Comparison of ENCODE assay signal across 8 cellular contexts in the genomic region with DNA sequence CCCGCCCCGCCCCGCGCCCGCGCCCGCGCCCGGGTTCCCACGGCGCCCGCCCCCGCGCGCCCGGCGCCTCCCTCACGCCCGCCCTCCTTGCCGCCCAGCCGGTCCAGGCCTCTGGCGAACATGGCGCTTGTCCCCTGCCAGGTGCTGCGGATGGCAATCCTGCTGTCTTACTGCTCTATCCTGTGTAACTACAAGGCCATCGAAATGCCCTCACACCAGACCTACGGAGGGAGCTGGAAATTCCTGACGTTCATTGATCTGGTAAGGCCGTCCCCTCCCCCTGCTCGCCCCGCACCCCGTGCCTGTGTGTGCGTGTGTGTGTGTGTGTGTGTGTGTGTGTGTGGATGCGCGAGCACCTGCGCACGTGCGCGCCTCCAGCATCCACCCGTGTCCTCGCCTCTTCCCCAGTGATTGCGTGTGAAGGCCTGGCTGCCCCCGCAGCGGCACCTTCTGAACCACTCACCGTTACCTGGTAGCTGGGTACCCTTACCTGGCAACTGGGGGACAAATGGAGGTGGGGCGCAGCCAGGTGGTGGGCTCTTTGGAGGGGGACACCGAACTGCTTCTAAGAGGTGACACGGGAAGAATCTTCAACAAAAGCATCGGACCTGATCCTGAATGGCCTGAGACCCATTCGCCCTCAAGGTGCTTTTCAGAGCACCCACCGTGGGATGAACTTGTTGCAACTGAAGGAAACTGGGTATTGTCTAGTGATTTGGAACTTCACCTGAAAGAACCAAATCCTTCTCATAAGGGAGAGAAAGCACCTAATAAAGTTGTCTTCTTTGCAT. TPM values are rescaled to one million over a fixed set of nuclear protein-coding genes. Genes with fewer than 3 reads are reported as not detected.
DNase-seq lines count a peak whose midpoint lies in the region; ATAC-seq, FAIRE-seq and TF ChIP-seq lines count a peak whose summit lies in the region.

Gene AIG1, plus strand, starts transcription at position 84 of the 791 bp plus-strand sequence. Its CDS starts 37 bp downstream, at position 121.

- H3K4me3 ChIP-seq in endothelial cell of umbilical vein (replicated peaks in 1 of 3; ENCODE audit: insufficient read depth in 1 of 3, low read depth in 1 of 3, low read length in 3 of 3), result peak within 1 kb of the TSS; percentile 67 to 76 (median 74)
- H3K4me3 ChIP-seq in naive thymus-derived CD4-positive, alpha-beta T cell (ENCODE audit: low read length), result peak within 1 kb of the TSS; percentile 73

- POLR2A ChIA-PET in endothelial cell of umbilical vein (lab: Charles Lee), result no interaction called here
- POLR2A ChIA-PET in naive thymus-derived CD4-positive, alpha-beta T cell (lab: Charles Lee), result interaction anchor here (0.5 to 1.1 kb wide), 3 partner anchors 28 to 389 kb away, joined by 3 to 5 read pairs (median 5); partner anchors contain the start of genes ADAT2 and PEX3

- peak within 1 kb of the TSS; percentile 96 for H3K9ac ChIP-seq in endothelial cell of umbilical vein (replicated peaks; ENCODE audit: extremely low read depth, insufficient read depth, low read length)

- BruUV-seq in endothelial cell of umbilical vein (replicated peaks; lab: Mats Ljungman, UMichigan), result TSS peak; percentile 49

- H3K36me3 Mint-ChIP-seq in naive thymus-derived CD4-positive, alpha-beta T cell, result peaks cover 0 to 3% (median 0%) of the 10 kb centered on the region in 5 donors
- no peaks in the 10 kb centered on the region for H3K36me3 Mint-ChIP-seq in stimulated activated memory B cell treated with anti-CD40 and anti-IgM and Interleukin-4, amounts not matched to agents 10 μg/mL and 1 μg/mL and 100 μg/mL, for 72 hours

- H3K9me3 Mint-ChIP-seq in naive thymus-derived CD4-positive, alpha-beta T cell, result peaks cover 0 to 4% (median 0%) of the 10 kb centered on the region in 11 donors
- H3K9me3 Mint-ChIP-seq in stimulated activated memory B cell treated with anti-CD40 and anti-IgM and Interleukin-4, amounts not matched to agents 10 μg/mL and 1 μg/mL and 100 μg/mL, for 72 hours, result no peaks in the 10 kb centered on the region

- peak within 1 kb of the TSS; percentile 92 to 98 (median 96) for H3K27ac Mint-ChIP-seq in naive thymus-derived CD4-positive, alpha-beta T cell
- peak within 1 kb of the TSS; percentile 97 for H3K27ac Mint-ChIP-seq in stimulated activated memory B cell treated with anti-CD40 and anti-IgM and Interleukin-4, amounts not matched to agents 10 μg/mL and 1 μg/mL and 100 μg/mL, for 72 hours

- peak within 1 kb of the TSS; percentile 91 to 98 (median 96) for H3K4me3 Mint-ChIP-seq in naive thymus-derived CD4-positive, alpha-beta T cell
- peak within 1 kb of the TSS; percentile 96 for H3K4me3 Mint-ChIP-seq in stimulated activated memory B cell treated with anti-CD40 and anti-IgM and Interleukin-4, amounts not matched to agents 10 μg/mL and 1 μg/mL and 100 μg/mL, for 72 hours

- no peaks in the 10 kb centered on the region for H3K27me3 Mint-ChIP-seq in naive thymus-derived CD4-positive, alpha-beta T cell
- H3K27me3 Mint-ChIP-seq in stimulated activated memory B cell treated with anti-CD40 and anti-IgM and Interleukin-4, amounts not matched to agents 10 μg/mL and 1 μg/mL and 100 μg/mL, for 72 hours, result no peaks in the 10 kb centered on the region

- H2AFZ ChIP-seq in endothelial cell of umbilical vein (ENCODE audit: low read depth, low read length), result peak within 1 kb of the TSS; percentile 94

- peak; percentile 67 for TF ChIP-seq POLR2A in endothelial cell of umbilical vein (IDR thresholded peaks at IDR 0.05; ENCODE audit: low read depth, low read length)

- DNase-seq in NCI-H2107 treated with DMSO at 0.1 percent for 48 hours (lab: John Stamatoyannopoulos, UW; ENCODE audit: unreplicated experiment) (peak; percentile 35), endothelial cell of umbilical vein (ENCODE audit: low read depth, low spot score) (peak; percentile 63), glomerular visceral epithelial cell (ENCODE audit: extremely low spot score) (no peak)
- DNase-seq in activated CD8-positive, alpha-beta memory T cell treated with anti-CD3 and anti-CD28 coated beads, Interleukin-2, amount 50 U/mL, for 48 hours, result peak; percentile 82
- DNase-seq in naive thymus-derived CD4-positive, alpha-beta T cell, result peak; percentile 56 to 77 (median 71)

- ATAC-seq in GM18520 (IDR thresholded peaks at IDR 0.05; ENCODE audit: unreplicated experiment), result peak; percentile 49
- peak; percentile 73 for ATAC-seq in HG02763 (IDR thresholded peaks at IDR 0.05; ENCODE audit: unreplicated experiment)
- peak; percentile 52 for ATAC-seq in naive thymus-derived CD4-positive, alpha-beta T cell
- ATAC-seq in stimulated activated memory B cell treated with anti-CD40 and anti-IgM and Interleukin-4, amounts not matched to agents 10 μg/mL and 1 μg/mL and 100 μg/mL, for 72 hours, result peak; percentile 87

- intact Hi-C loops in endothelial cell of umbilical vein (cut with micrococcal nuclease), result loop anchor here (1.0 to 10.0 kb wide), 5 partner anchors 115 to 368 kb away; no protein-coding TSS in a partner anchor
- intact Hi-C loops in naive thymus-derived CD4-positive, alpha-beta T cell (cut with micrococcal nuclease), result loop anchor here (1.0 to 10.0 kb wide), 11 partner anchors 37 to 1034 kb away; partner anchors contain the start of genes ADAT2 (in 2 of the 2), PEX3 (in 2 of the 2), FUCA2 (in 1 of the 2) and LTV1 (in 1 of the 2)

- peak within 1 kb of the TSS; percentile 77 for H3K4me2 ChIP-seq in endothelial cell of umbilical vein (ENCODE audit: insufficient read depth, low read length)

- H3K27ac ChIP-seq in endothelial cell of umbilical vein (ENCODE audit: insufficient read depth, low read depth, low read length), result peak within 1 kb of the TSS; percentile 83
- H3K27ac ChIP-seq in naive thymus-derived CD4-positive, alpha-beta T cell (ENCODE audit: low read depth, low read length), result peak within 1 kb of the TSS; percentile 79

- peaks cover 10% of the 10 kb centered on the region for H3K4me1 ChIP-seq in endothelial cell of umbilical vein (ENCODE audit: control insufficient read depth, extremely low read depth, insufficient read depth, low read length)
- peaks cover 8% of the 10 kb centered on the region in 2 donors for H3K4me1 ChIP-seq in naive thymus-derived CD4-positive, alpha-beta T cell (ENCODE audit: control insufficient read depth in 2 of 2, insufficient read depth in 2 of 2, low read length in 2 of 2)

- H3K4me1 Mint-ChIP-seq in naive thymus-derived CD4-positive, alpha-beta T cell, result peaks cover 16 to 34% (median 28%) of the 10 kb centered on the region in 7 donors
- H3K4me1 Mint-ChIP-seq in stimulated activated memory B cell treated with anti-CD40 and anti-IgM and Interleukin-4, amounts not matched to agents 10 μg/mL and 1 μg/mL and 100 μg/mL, for 72 hours, result peaks cover 32% of the 10 kb centered on the region

- dilution Hi-C loops in endothelial cell of umbilical vein (cut with MboI; ENCODE audit: extremely low pct_ligation_motif_present, low sequenced_read_pairs), result no loop called here

- no peaks in the 10 kb centered on the region for H3K9me1 ChIP-seq in endothelial cell of umbilical vein (replicated peaks; ENCODE audit: control insufficient read depth, extremely low read depth, insufficient read depth, low read length)

- FAIRE-seq in endothelial cell of umbilical vein (lab: Jason Lieb, UNC), result no peak

- CTCF ChIA-PET in endothelial cell of umbilical vein (lab: Charles Lee), result interaction anchor here (2.7 kb wide), 1 partner anchor 277 kb away, joined by 7 read pairs; no protein-coding TSS in a partner anchor
- CTCF ChIA-PET in naive thymus-derived CD4-positive, alpha-beta T cell (lab: Charles Lee), result interaction anchor here (0.8 to 1.6 kb wide), 3 partner anchors 13 to 162 kb away, joined by 3 to 4 read pairs (median 3); no protein-coding TSS in a partner anchor

- no peaks in the 10 kb centered on the region for H4K20me1 ChIP-seq in endothelial cell of umbilical vein (replicated peaks; ENCODE audit: control insufficient read depth, extremely low read depth, insufficient read depth, low read length)

- H3K79me2 ChIP-seq in endothelial cell of umbilical vein (ENCODE audit: control insufficient read depth, insufficient read depth, low read length), result no peaks in the 10 kb centered on the region

- TF ChIP-seq CTCF in endothelial cell of umbilical vein (IDR thresholded peaks at IDR 0.05; ENCODE audit: extremely low read depth in 1 of 2, insufficient read depth in 1 of 2, low read depth in 1 of 2, low read length in 2 of 2), result no peak

- H3K27me3 ChIP-seq in endothelial cell of umbilical vein (ENCODE audit: control insufficient read depth in 2 of 2, insufficient read depth in 2 of 2, low read length in 2 of 2), result no peaks in the 10 kb centered on the region
- H3K27me3 ChIP-seq in naive thymus-derived CD4-positive, alpha-beta T cell (ENCODE audit: control insufficient read depth in 2 of 2, insufficient read depth in 2 of 2, low read length in 2 of 2), result no peaks in the 10 kb centered on the region

- no peaks in the 10 kb centered on the region for H3K9me3 ChIP-seq in endothelial cell of umbilical vein (replicated peaks; ENCODE audit: control insufficient read depth, insufficient read depth, low read length)
- no peaks in the 10 kb centered on the region for H3K9me3 ChIP-seq in naive thymus-derived CD4-positive, alpha-beta T cell (ENCODE audit: control insufficient read depth in 2 of 3, low read length in 3 of 3)

- no peaks in the 10 kb centered on the region for H3K36me3 ChIP-seq in endothelial cell of umbilical vein (ENCODE audit: control insufficient read depth in 2 of 2, extremely low read depth in 1 of 2, insufficient read depth in 2 of 2, low read length in 2 of 2)
- peaks cover 0 to 4% (median 0%) of the 10 kb centered on the region in 3 experiments for H3K36me3 ChIP-seq in naive thymus-derived CD4-positive, alpha-beta T cell (ENCODE audit: control insufficient read depth in 2 of 3, insufficient read depth in 3 of 3, low read length in 3 of 3)

TF ChIP-seq in endothelial cell of umbilical vein, 7 proteins besides CTCF, POLR2A, EP300 and RAD21:
- TF ChIP-seq JUN (IDR thresholded peaks at IDR 0.05; ENCODE audit: borderline replicate concordance, insufficient read depth, insufficient read length, low read depth) (no peak), POLR2AphosphoS5 (IDR thresholded peaks at IDR 0.05; ENCODE audit: insufficient read depth, low read depth, low read length) (peak; percentile 62)

RNA-seq across cellular contexts. Expression of gene AIG1, which starts in this region (rescaled TPM):
- total RNA-seq in endothelial cell of umbilical vein, result 17.7 and 18.2 TPM in 2 replicates
- polyA plus RNA-seq in endothelial cell of umbilical vein, result 20.8 and 22.7 TPM in 2 replicates
- 16.0 and 19.1 TPM in 2 replicates for polyA plus RNA-seq in endothelial cell of umbilical vein (2011; cell fraction: cytosol; rRNA removed)
- polyA plus RNA-seq in endothelial cell of umbilical vein (2011; cell fraction: nucleus; rRNA removed), result 16.0 and 19.9 TPM in 2 replicates
- polyA plus RNA-seq in endothelial cell of umbilical vein (2012), result 11.3 and 12.9 TPM in 2 replicates
- polyA minus RNA-seq in endothelial cell of umbilical vein, result 17.5 and 27.0 TPM in 2 replicates
- polyA minus RNA-seq in endothelial cell of umbilical vein (2011; cell fraction: cytosol; rRNA and poly(A)+ RNA removed), result 17.7 TPM
- 17.0 and 23.0 TPM in 2 replicates for polyA minus RNA-seq in endothelial cell of umbilical vein (2011; cell fraction: nucleus; rRNA and poly(A)+ RNA removed)
- total RNA-seq in naive thymus-derived CD4-positive, alpha-beta T cell, result 10 to 100 TPM in 2 of 5 experiments, 1 to 10 TPM in 3; 6.8 to 10.8 (median 8.8) TPM
- 10 to 100 TPM; 21.0 to 21.8 TPM for polyA plus RNA-seq in naive thymus-derived CD4-positive, alpha-beta T cell
